In the genomic region with DNA sequence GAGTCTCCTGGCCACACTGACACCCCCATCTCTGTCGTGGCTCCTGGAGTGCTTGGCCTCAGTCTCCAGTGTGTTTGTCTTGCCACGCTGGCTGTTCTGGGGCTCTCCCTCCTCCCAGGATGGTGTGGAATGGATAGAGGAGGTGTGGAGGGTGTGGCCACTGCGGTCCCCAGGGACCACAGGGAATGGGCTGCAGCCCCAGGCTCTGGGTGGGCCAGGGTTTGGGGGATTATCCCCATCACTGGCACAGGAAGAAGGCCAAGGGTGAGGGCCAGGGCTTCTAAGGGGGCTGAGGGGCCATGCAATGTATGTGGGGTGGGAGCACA, we compare ENCODE assay signal across 13 cellular contexts.
DNase-seq lines count a peak whose midpoint lies in the region; ATAC-seq and TF ChIP-seq lines count a peak whose summit lies in the region.
"Had no signal": no experiment of that assay in that cellular context is flagged by ENCODE, and none has a peak within 500 bp of the region (broad histone marks: within the 10 kb centered on the region; RNA-seq: fewer than 3 reads in every experiment).

No MANE protein-coding gene starts in this region.

- DNase-seq in substantia nigra (lab: John Stamatoyannopoulos, UW) = no peak
- DNase-seq in GM19238 (ENCODE audit: insufficient read length, low spot score) = no peak
- DNase-seq: BE2C; CD4-positive, CD25-positive, alpha-beta regulatory T cell; DMS 273 treated with DMSO at 0.1 percent for 48 hours; GOT3 had no signal

- no peak for ATAC-seq in GM18858 (IDR thresholded peaks at IDR 0.05; ENCODE audit: unreplicated experiment)
- no peak for ATAC-seq in HG03175 (IDR thresholded peaks at IDR 0.05; ENCODE audit: unreplicated experiment)
- ATAC-seq: A549, GM12878 had no signal

- no peaks in the 10 kb centered on the region for H3K27me3 ChIP-seq in layer of hippocampus (ENCODE audit: control insufficient read depth, insufficient read depth, low read length)
- H3K27me3 ChIP-seq: BE2C had no signal

- TF ChIP-seq CTCF in C4-2B (conservative IDR thresholded peaks at IDR 0.05) = no peak

- peak overlapping the region; percentile 12; the same call in 1 of the 2 replicates for H3K27ac ChIP-seq in C4-2B
- peak overlapping the region; percentile 34 for H3K27ac ChIP-seq in angular gyrus (ENCODE audit: low read depth, low read length)
- peak overlapping the region; percentile 44 for H3K27ac ChIP-seq in layer of hippocampus (ENCODE audit: low read depth, low read length)
- H3K27ac ChIP-seq in substantia nigra (ENCODE audit: low read depth, low read length, poor library complexity, severe bottlenecking) = peak overlapping the region; percentile 84
- H3K27ac ChIP-seq: A549 had no signal

Comparison
In these comparisons a context has a peak if more than half of its experiments do, and no peak if none do; other contexts are left out.
1. H3K27ac ChIP-seq: peak in every context shown above with its lines; median percentile 84 in substantia nigra; 44 in layer of hippocampus; 34 in angular gyrus; 12 in C4-2B.